ENCODE assay signal across 2 cellular contexts in the genomic region with DNA sequence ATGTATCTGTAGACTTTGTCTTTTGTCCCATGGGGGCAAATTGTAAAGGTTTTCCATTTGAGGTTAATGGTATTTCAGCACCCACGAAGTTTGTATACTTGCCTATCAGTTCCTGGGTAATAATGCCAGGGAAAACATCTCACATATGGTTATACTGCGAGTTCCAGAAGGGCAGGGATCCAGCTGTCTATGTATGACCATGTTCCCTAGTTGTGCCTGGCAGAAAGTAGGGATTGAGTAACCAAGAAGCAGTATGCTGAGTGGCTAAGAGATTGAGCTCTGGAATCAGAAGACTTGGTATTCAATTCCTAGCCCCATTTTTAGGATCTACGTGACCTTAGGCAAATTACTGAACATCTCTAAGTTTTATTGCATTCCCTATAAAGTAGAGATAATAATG.
TF ChIP-seq lines count a peak whose summit lies in the region.

No MANE protein-coding gene starts in this region.

TF ChIP-seq in A549, 52 proteins besides CTCF, POLR2A, EP300 and RAD21:
- no peak for TF ChIP-seq MAFK (IDR thresholded peaks at IDR 0.05; ENCODE audit: partially characterized antibody)
- TF ChIP-seq RCOR1 (IDR thresholded peaks at IDR 0.05; ENCODE audit: low read depth, low read length), result no peak
- TF ChIP-seq KDM1A (IDR thresholded peaks at IDR 0.05; ENCODE audit: low read depth), result no peak
- no peak for TF ChIP-seq JUN (IDR thresholded peaks at IDR 0.05)

TF ChIP-seq in IMR-90, 13 proteins besides CTCF, POLR2A, EP300 and RAD21:
- no peak for TF ChIP-seq NFE2L2 (IDR thresholded peaks at IDR 0.05; ENCODE audit: low read depth, low read length)
- no peak for TF ChIP-seq CEBPB (IDR thresholded peaks at IDR 0.05; ENCODE audit: low read depth, low read length)
- TF ChIP-seq RCOR1 (IDR thresholded peaks at IDR 0.05; ENCODE audit: insufficient replicate concordance, low read length), result no peak
- TF ChIP-seq MAZ (IDR thresholded peaks at IDR 0.05; ENCODE audit: borderline replicate concordance, low read depth, low read length), result no peak
- TF ChIP-seq, protein P1, sequence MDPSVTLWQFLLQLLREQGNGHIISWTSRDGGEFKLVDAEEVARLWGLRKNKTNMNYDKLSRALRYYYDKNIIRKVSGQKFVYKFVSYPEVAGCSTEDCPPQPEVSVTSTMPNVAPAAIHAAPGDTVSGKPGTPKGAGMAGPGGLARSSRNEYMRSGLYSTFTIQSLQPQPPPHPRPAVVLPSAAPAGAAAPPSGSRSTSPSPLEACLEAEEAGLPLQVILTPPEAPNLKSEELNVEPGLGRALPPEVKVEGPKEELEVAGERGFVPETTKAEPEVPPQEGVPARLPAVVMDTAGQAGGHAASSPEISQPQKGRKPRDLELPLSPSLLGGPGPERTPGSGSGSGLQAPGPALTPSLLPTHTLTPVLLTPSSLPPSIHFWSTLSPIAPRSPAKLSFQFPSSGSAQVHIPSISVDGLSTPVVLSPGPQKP (IDR thresholded peaks at IDR 0.05; ENCODE audit: borderline replicate concordance, low read depth, low read length), result no peak
- TF ChIP-seq RFX5 (IDR thresholded peaks at IDR 0.05; ENCODE audit: low read depth, low read length), result no peak
- no peak for TF ChIP-seq MXI1 (IDR thresholded peaks at IDR 0.05; ENCODE audit: borderline replicate concordance, low read depth, low read length)
- TF ChIP-seq, protein P2, sequence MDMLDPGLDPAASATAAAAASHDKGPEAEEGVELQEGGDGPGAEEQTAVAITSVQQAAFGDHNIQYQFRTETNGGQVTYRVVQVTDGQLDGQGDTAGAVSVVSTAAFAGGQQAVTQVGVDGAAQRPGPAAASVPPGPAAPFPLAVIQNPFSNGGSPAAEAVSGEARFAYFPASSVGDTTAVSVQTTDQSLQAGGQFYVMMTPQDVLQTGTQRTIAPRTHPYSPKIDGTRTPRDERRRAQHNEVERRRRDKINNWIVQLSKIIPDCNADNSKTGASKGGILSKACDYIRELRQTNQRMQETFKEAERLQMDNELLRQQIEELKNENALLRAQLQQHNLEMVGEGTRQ (IDR thresholded peaks at IDR 0.05; ENCODE audit: low read depth, low read length), result no peak
- TF ChIP-seq SMC3 (IDR thresholded peaks at IDR 0.05; ENCODE audit: low read depth, low read length), result no peak
- no peak for TF ChIP-seq CHD1 (IDR thresholded peaks at IDR 0.05; ENCODE audit: low read depth, low read length)
- no peak for TF ChIP-seq FOS (IDR thresholded peaks at IDR 0.05; ENCODE audit: low read depth, low read length)
- TF ChIP-seq MAFK (IDR thresholded peaks at IDR 0.05; ENCODE audit: low read depth, low read length), result no peak
- no peak for TF ChIP-seq BHLHE40 (IDR thresholded peaks at IDR 0.05; ENCODE audit: low read depth, low read length)
TF ChIP-seq in IMR-90: peak in this region for 0.
